Comparison of ENCODE assay signal across 1 cellular context in genomic region chr5:180678319-180678718, GRCh38. TPM values are rescaled to one million over a fixed set of nuclear protein-coding genes. Genes with fewer than 3 reads are reported as not detected.
"Had no signal": no experiment of that assay in that cellular context is flagged by ENCODE, and none has a peak within 500 bp of the region (broad histone marks: within the 10 kb centered on the region; RNA-seq: fewer than 3 reads in every experiment).

No MANE protein-coding gene starts in this region.

RNA-seq across cellular contexts. Expression of gene FLT4, which starts 28.9 kb away (rescaled TPM):
- total RNA-seq: mammary epithelial cell had no signal
